In genomic region chr6:7617954-7618764, GRCh38 we compare ENCODE assay signal across 9 cellular contexts.
DNase-seq lines count a peak whose midpoint lies in the region; ATAC-seq and TF ChIP-seq lines count a peak whose summit lies in the region.
"Had no signal": no experiment of that assay in that cellular context is flagged by ENCODE, and none has a peak within 500 bp of the region (broad histone marks: within the 10 kb centered on the region; RNA-seq: fewer than 3 reads in every experiment).

No MANE protein-coding gene starts in this region.

- no peak overlapping the region for H3K27ac ChIP-seq in RWPE2 (ENCODE audit: poor library complexity, severe bottlenecking)
- H3K27ac ChIP-seq: Peyer's patch had no signal

- ATAC-seq in GM18498 (IDR thresholded peaks at IDR 0.05; ENCODE audit: unreplicated experiment), result peak; percentile 71
- peak; percentile 44 for ATAC-seq in HG02798 (IDR thresholded peaks at IDR 0.05; ENCODE audit: poor library complexity, unreplicated experiment)
- peak; percentile 50 for ATAC-seq in RWPE2 (ENCODE audit: low read depth)
- peak; percentile 41 for ATAC-seq in stimulated activated naive CD8-positive, alpha-beta T cell treated with anti-CD3 and anti-CD28 coated beads, Interleukin-15, Interleukin-2, amounts not matched to agents 100 U/mL and 50 U/mL, for 24 hours
- ATAC-seq in GM21367 (IDR thresholded peaks at IDR 0.05; ENCODE audit: unreplicated experiment), result no peak

- H3K4me3 ChIP-seq in RWPE2 (ENCODE audit: severe bottlenecking) (no peak overlapping the region), foreskin fibroblast (ENCODE audit: low read depth in 1 of 2, low read length in 2 of 2) (peak overlapping the region in 1 of 2 donors; percentile 12)
- H3K4me3 ChIP-seq: Peyer's patch had no signal

- TF ChIP-seq CTCF in RWPE2 (IDR thresholded peaks at IDR 0.05; ENCODE audit: poor library complexity, severe bottlenecking) (peak; percentile 40), foreskin fibroblast (IDR thresholded peaks at IDR 0.05; ENCODE audit: low read depth, low read length) (no peak)

- H3K9me3 ChIP-seq in RWPE2 (ENCODE audit: severe bottlenecking), result no peaks in the 10 kb centered on the region
- H3K9me3 ChIP-seq: Peyer's patch had no signal

- peaks cover 5% of the 10 kb centered on the region for H3K4me1 ChIP-seq in RWPE2 (ENCODE audit: insufficient read depth, poor library complexity, severe bottlenecking)
- H3K4me1 ChIP-seq: Peyer's patch had no signal

- H3K36me3 ChIP-seq in RWPE2 (ENCODE audit: low read depth), result peaks cover 6% of the 10 kb centered on the region; the same call in 1 of the 2 replicates

- H3K27me3 ChIP-seq in RWPE2 (ENCODE audit: insufficient read depth, poor library complexity, severe bottlenecking), result no peaks in the 10 kb centered on the region
- H3K27me3 ChIP-seq: Peyer's patch had no signal

- no peak for DNase-seq in RWPE2 (ENCODE audit: low spot score)
- peak; percentile 88 to 95 for DNase-seq in foreskin fibroblast
- peak; percentile 9 for DNase-seq in stimulated activated naive CD8-positive, alpha-beta T cell treated with anti-CD3 and anti-CD28 coated beads, Interleukin-15, Interleukin-2, amounts not matched to agents 100 U/mL and 50 U/mL, for 24 hours
- DNase-seq in iPS-NIHi7 (ENCODE audit: extremely low spot score), result no peak
- no peak for DNase-seq in D341Med (ENCODE audit: low spot score)

Comparison
In these comparisons a context has a peak if more than half of its experiments do, and no peak if none do; other contexts are left out.
1. DNase-seq: peak in foreskin fibroblast (2 of 2) and stimulated activated naive CD8-positive, alpha-beta T cell treated with anti-CD3 and anti-CD28 coated beads, Interleukin-15, Interleukin-2, amounts not matched to agents 100 U/mL and 50 U/mL, for 24 hours (single experiment); none in RWPE2 (single experiment), iPS-NIHi7 (single experiment) and D341Med (single experiment).